ENCODE assay signal across 14 cellular contexts in genomic region chrX:32293962-32294708, GRCh38.
DNase-seq lines count a peak whose midpoint lies in the region; ATAC-seq and TF ChIP-seq lines count a peak whose summit lies in the region.
"Had no signal": no experiment of that assay in that cellular context is flagged by ENCODE, and none has a peak within 500 bp of the region (broad histone marks: within the 10 kb centered on the region; RNA-seq: fewer than 3 reads in every experiment).

No MANE protein-coding gene starts in this region.

- no peak overlapping the region for H2AK5ac ChIP-seq in neuronal stem cell (ENCODE audit: low read depth, low read length)

- intact Hi-C loops in left ventricle myocardium superior (cut with micrococcal nuclease): no loop called here
- intact Hi-C loops in Right ventricle myocardium inferior (cut with DNase I): no loop called here

- H3K18ac ChIP-seq in neuronal stem cell (ENCODE audit: low read length): no peak overlapping the region

- no peaks in the 10 kb centered on the region for H3K9me3 ChIP-seq in neuronal stem cell (replicated peaks in 1 of 2; ENCODE audit: control insufficient read depth in 2 of 2, insufficient read depth in 1 of 2, low read depth in 1 of 2, low read length in 2 of 2)
- H3K9me3 ChIP-seq: A549, Caco-2 had no signal

- H3K27me3 ChIP-seq in neuronal stem cell (ENCODE audit: control insufficient read depth in 3 of 3, insufficient read depth in 3 of 3, low read depth in 1 of 3, low read length in 3 of 3): no peaks in the 10 kb centered on the region

- no peaks in the 10 kb centered on the region for H3K36me3 ChIP-seq in neuronal stem cell (replicated peaks in 1 of 2; ENCODE audit: control insufficient read depth in 2 of 2, insufficient read depth in 2 of 2, low read length in 2 of 2)

- no peak overlapping the region for H2BK12ac ChIP-seq in neuronal stem cell (ENCODE audit: low read length)

- no peak overlapping the region for H3K4me3 ChIP-seq in neuronal stem cell (ENCODE audit: low read length in 2 of 2)
- H3K4me3 ChIP-seq in foreskin fibroblast (ENCODE audit: low read depth in 1 of 2, low read length in 2 of 2): no peak overlapping the region
- H3K4me3 ChIP-seq: A549, GM12878, GM23338 had no signal

- H2BK15ac ChIP-seq in neuronal stem cell (ENCODE audit: low read length): no peak overlapping the region

- H3K14ac ChIP-seq in neuronal stem cell (ENCODE audit: low read length): no peak overlapping the region

- no peak overlapping the region for H3K9ac ChIP-seq in neuronal stem cell (ENCODE audit: low read depth, low read length, poor library complexity)

- H2BK5ac ChIP-seq in neuronal stem cell (ENCODE audit: low read length): no peak overlapping the region

- no peaks in the 10 kb centered on the region for H3K4me1 ChIP-seq in neuronal stem cell (ENCODE audit: control insufficient read depth in 2 of 2, insufficient read depth in 1 of 2, low read depth in 1 of 2, low read length in 2 of 2)
- H3K4me1 ChIP-seq: A549 had no signal

- ATAC-seq in left ventricle myocardium superior (peak; percentile 59), Right ventricle myocardium inferior (no peak), HG03196 (IDR thresholded peaks at IDR 0.05; ENCODE audit: unreplicated experiment) (no peak)
- ATAC-seq: A549; CD8-positive, alpha-beta T cell; GM12878; GM23338 had no signal

- peak overlapping the region; percentile 29 for H2AFZ ChIP-seq in neuronal stem cell (ENCODE audit: low read length)
- H2AFZ ChIP-seq: GM23338 had no signal

- DNase-seq in left ventricle myocardium superior (no peak), Right ventricle myocardium inferior (ENCODE audit: missing footprints) (no peak), amniotic epithelial cell (ENCODE audit: low read depth) (peak; percentile 1), neuronal stem cell (ENCODE audit: low spot score) (no peak), COR-L47 (lab: John Stamatoyannopoulos, UW) (no peak), foreskin fibroblast (no peak)
- DNase-seq: Caco-2; CD8-positive, alpha-beta T cell; DMS 273 treated with DMSO at 0.1 percent for 48 hours; H7 had no signal

- WGBS in neuronal stem cell (ENCODE audit: extremely low coverage in 2 of 2, insufficient read length in 2 of 2, insufficient replicate concordance in 1 of 2), 2 donors: no CpG with 5 or more reads among the region's 7 CpGs

- no peak overlapping the region for H3K23ac ChIP-seq in neuronal stem cell (ENCODE audit: low read depth, low read length, poor library complexity)

- no peak overlapping the region for H3K27ac ChIP-seq in neuronal stem cell (replicated peaks; ENCODE audit: low read length)
- H3K27ac ChIP-seq: A549 had no signal

- no peak overlapping the region for H3K4ac ChIP-seq in neuronal stem cell (ENCODE audit: low read length)

- H3K79me1 ChIP-seq in neuronal stem cell (ENCODE audit: low read depth, low read length): no peaks in the 10 kb centered on the region

- no peak overlapping the region for H4K8ac ChIP-seq in neuronal stem cell (ENCODE audit: low read depth, low read length)

- no peak overlapping the region for H2BK120ac ChIP-seq in neuronal stem cell (ENCODE audit: low read depth, low read length)

- TF ChIP-seq CTCF in foreskin fibroblast (IDR thresholded peaks at IDR 0.05; ENCODE audit: low read depth, low read length): no peak

- no peak overlapping the region for H4K91ac ChIP-seq in neuronal stem cell (ENCODE audit: low read depth, low read length, poor library complexity)

- H3K4me2 ChIP-seq in neuronal stem cell (ENCODE audit: insufficient read depth, low read length, poor library complexity, severe bottlenecking): no peak overlapping the region
- H3K4me2 ChIP-seq: A549, GM23338 had no signal
